22 cellular contexts compared by ENCODE assay signal in the genomic region with DNA sequence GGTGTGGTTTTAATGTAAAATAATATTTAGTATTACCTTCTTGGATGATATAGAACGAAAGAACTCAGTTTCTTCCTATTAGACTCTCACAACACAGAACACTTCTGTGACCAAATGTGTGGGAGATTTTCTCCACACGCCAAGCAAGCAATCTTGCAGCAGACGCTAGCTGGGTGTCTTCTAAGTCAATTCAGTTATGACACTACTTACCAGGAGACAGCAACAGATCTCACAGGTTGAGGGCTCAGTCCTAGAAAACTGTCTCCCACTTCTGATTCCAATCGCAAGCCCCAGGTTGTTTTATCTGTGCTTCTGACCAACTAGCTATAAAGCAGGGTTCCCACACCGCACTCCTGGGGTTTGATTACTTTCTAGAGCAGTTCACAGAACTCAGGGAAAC.
"Had no signal": no experiment of that assay in that cellular context is flagged by ENCODE, and none has a peak within 500 bp of the region (broad histone marks: within the 10 kb centered on the region; RNA-seq: fewer than 3 reads in every experiment).

No MANE protein-coding gene starts in this region.

- H3K27me3 Mint-ChIP-seq: activated B cell treated with CpG ODN at 0.5 μM for 24 hours; activated CD4-positive, alpha-beta memory T cell treated with anti-CD3 and anti-CD28 coated beads, Interleukin-2, amount 10 ng/mL, durations not matched to agents 7 days and 5 days; activated naive CD8-positive, alpha-beta T cell treated with anti-CD3 and anti-CD28 coated beads, Interleukin-2, amount 10 ng/mL, durations not matched to agents 7 days and 5 days; brain had no signal

- H3K4me3 Mint-ChIP-seq: activated B cell treated with CpG ODN at 0.5 μM for 24 hours; activated CD4-positive, alpha-beta memory T cell treated with anti-CD3 and anti-CD28 coated beads, Interleukin-2, amount 10 ng/mL, durations not matched to agents 7 days and 5 days; activated naive CD8-positive, alpha-beta T cell treated with anti-CD3 and anti-CD28 coated beads, Interleukin-2, amount 10 ng/mL, durations not matched to agents 7 days and 5 days; activated T-cell treated with anti-CD3 and anti-CD28 coated beads, Interleukin-2, amount 50 U/mL, for 72 hours; brain; T-helper 2 cell treated with Interferon-gamma antibody and Interleukin-4, amounts not matched to agents 5 μg/mL and 100 μg/mL, for 36 hours had no signal

- H3K36me3 ChIP-seq: colonic mucosa, ovary, right lobe of liver, thyroid gland had no signal

- FAIRE-seq: keratinocyte, small intestine had no signal

- H3K4me1 ChIP-seq: colonic mucosa, right lobe of liver had no signal

- H3K4me3 ChIP-seq: colonic mucosa, ovary, right lobe of liver, thyroid gland had no signal

- ATAC-seq: activated T-cell treated with anti-CD3 and anti-CD28 coated beads, Interleukin-2, amount 50 U/mL, for 72 hours; left lobe of liver; right lobe of liver had no signal

- H3K9me3 ChIP-seq: colonic mucosa, ovary, right lobe of liver, thyroid gland had no signal

- H3K27ac Mint-ChIP-seq: activated B cell treated with CpG ODN at 0.5 μM for 24 hours; activated CD4-positive, alpha-beta memory T cell treated with anti-CD3 and anti-CD28 coated beads, Interleukin-2, amount 10 ng/mL, durations not matched to agents 7 days and 5 days; activated naive CD8-positive, alpha-beta T cell treated with anti-CD3 and anti-CD28 coated beads, Interleukin-2, amount 10 ng/mL, durations not matched to agents 7 days and 5 days; T-helper 2 cell treated with Interferon-gamma antibody and Interleukin-4, amounts not matched to agents 5 μg/mL and 100 μg/mL, for 36 hours had no signal

- DNase-seq: activated B cell treated with CpG ODN at 0.5 μM for 24 hours; activated CD4-positive, alpha-beta memory T cell treated with anti-CD3 and anti-CD28 coated beads, Interleukin-2, amount 10 ng/mL, durations not matched to agents 7 days and 5 days; activated CD4-positive, alpha-beta T cell treated with anti-CD3 and anti-CD28 coated beads for 4 hours; activated CD8-positive, alpha-beta memory T cell treated with anti-CD3 and anti-CD28 coated beads, Interleukin-2, amount 50 U/mL, for 4 hours; activated naive CD8-positive, alpha-beta T cell treated with anti-CD3 and anti-CD28 coated beads, Interleukin-2, amount 10 ng/mL, durations not matched to agents 7 days and 5 days; activated T-cell treated with anti-CD3 and anti-CD28 coated beads, Interleukin-2, amount 50 U/mL, for 72 hours; central memory CD4-positive, alpha-beta T cell; colonic mucosa; foreskin melanocyte; hypothalamus; mammary epithelial cell; ovary; right lobe of liver; small intestine; stimulated activated CD4-positive, alpha-beta T cell treated with anti-CD3 and anti-CD28 coated beads, Interleukin-15, amount 100 ng/mL, for 24 hours; stimulated activated CD4-positive, alpha-beta T cell treated with anti-CD3 and anti-CD28 coated beads, Interleukin-4, amount 100 ng/mL, for 1 hour; SW 1271; thyroid gland had no signal

- H3K27me3 ChIP-seq: colonic mucosa, ovary, right lobe of liver, thyroid gland had no signal

- H3K27ac ChIP-seq: colonic mucosa, ovary, right lobe of liver, thyroid gland had no signal
